ENCODE assay signal across 18 cellular contexts in the genomic region with DNA sequence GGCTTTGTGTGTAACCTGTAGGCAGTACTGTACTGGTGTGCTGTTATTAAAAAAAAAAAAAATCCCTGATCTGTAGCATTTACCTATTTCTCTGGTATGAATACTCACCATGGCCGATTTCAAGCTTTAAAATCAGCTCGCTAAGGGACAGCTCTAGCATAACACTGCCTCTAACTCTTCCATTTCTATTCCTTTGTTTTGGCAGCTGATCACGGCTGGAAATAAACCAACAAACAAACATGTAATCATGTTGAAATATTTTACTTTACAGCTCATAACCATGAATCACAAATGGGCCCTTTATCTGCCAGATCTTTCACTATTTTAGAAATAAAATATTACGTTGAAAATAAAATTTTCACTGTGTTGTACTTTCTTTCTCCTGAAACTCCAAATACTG.
"Had no signal": no experiment of that assay in that cellular context is flagged by ENCODE, and none has a peak within 500 bp of the region (broad histone marks: within the 10 kb centered on the region; RNA-seq: fewer than 3 reads in every experiment).

No MANE protein-coding gene starts in this region.

- H3K9me3 Mint-ChIP-seq: activated naive CD8-positive, alpha-beta T cell treated with anti-CD3 and anti-CD28 coated beads, Interleukin-2, amount 10 ng/mL, durations not matched to agents 7 days and 5 days; effector memory CD8-positive, alpha-beta T cell had no signal

- H3K27me3 Mint-ChIP-seq: activated naive CD8-positive, alpha-beta T cell treated with anti-CD3 and anti-CD28 coated beads, Interleukin-2, amount 10 ng/mL, durations not matched to agents 7 days and 5 days; effector memory CD8-positive, alpha-beta T cell had no signal

- H3K27me3 ChIP-seq: foreskin keratinocyte, neutrophil, suprapubic skin, upper lobe of left lung had no signal

- H3K4me3 ChIP-seq: suprapubic skin, upper lobe of left lung had no signal

- ATAC-seq: effector memory CD8-positive, alpha-beta T cell; foreskin keratinocyte; left ventricle myocardium superior; natural killer cell; stimulated activated naive CD8-positive, alpha-beta T cell treated with anti-CD3 and anti-CD28 coated beads, Interleukin-15, Interleukin-2, amounts not matched to agents 100 U/mL and 50 U/mL, for 24 hours had no signal

- H3K4me1 Mint-ChIP-seq: activated naive CD8-positive, alpha-beta T cell treated with anti-CD3 and anti-CD28 coated beads, Interleukin-2, amount 10 ng/mL, durations not matched to agents 7 days and 5 days; natural killer cell had no signal

- H3K4me1 ChIP-seq: foreskin keratinocyte, suprapubic skin, upper lobe of left lung had no signal

- H3K9me3 ChIP-seq: neutrophil, suprapubic skin, upper lobe of left lung had no signal

- H3K4me3 Mint-ChIP-seq: activated naive CD8-positive, alpha-beta T cell treated with anti-CD3 and anti-CD28 coated beads, Interleukin-2, amount 10 ng/mL, durations not matched to agents 7 days and 5 days; effector memory CD8-positive, alpha-beta T cell; natural killer cell had no signal

- H3K36me3 Mint-ChIP-seq: activated naive CD8-positive, alpha-beta T cell treated with anti-CD3 and anti-CD28 coated beads, Interleukin-2, amount 10 ng/mL, durations not matched to agents 7 days and 5 days; natural killer cell had no signal

- H3K36me3 ChIP-seq: neutrophil, suprapubic skin, upper lobe of left lung had no signal

- H3K27ac Mint-ChIP-seq: activated naive CD8-positive, alpha-beta T cell treated with anti-CD3 and anti-CD28 coated beads, Interleukin-2, amount 10 ng/mL, durations not matched to agents 7 days and 5 days; effector memory CD8-positive, alpha-beta T cell; natural killer cell had no signal

- H3K27ac ChIP-seq: epithelial cell of prostate, foreskin keratinocyte, neutrophil, suprapubic skin, upper lobe of left lung had no signal

- DNase-seq: activated CD4-positive, CD25-positive, alpha-beta regulatory T cell treated with anti-CD3 and anti-CD28 coated beads, Interleukin-2, amount 50 U/mL, for 72 hours; activated naive CD4-positive, alpha-beta T cell; activated naive CD8-positive, alpha-beta T cell treated with anti-CD3 and anti-CD28 coated beads, Interleukin-2, amount 10 ng/mL, durations not matched to agents 7 days and 5 days; aorta; dermis blood vessel endothelial cell; effector memory CD8-positive, alpha-beta T cell; foreskin keratinocyte; left ventricle myocardium superior; mesenchymal stem cell; natural killer cell; posterior cingulate gyrus; small intestine; stimulated activated naive CD8-positive, alpha-beta T cell treated with anti-CD3 and anti-CD28 coated beads, Interleukin-15, Interleukin-2, amounts not matched to agents 100 U/mL and 50 U/mL, for 24 hours; T1000; upper lobe of left lung had no signal
